16 cellular contexts compared by ENCODE assay signal in genomic region chr1:197557302-197557701, GRCh38.
DNase-seq lines count a peak whose midpoint lies in the region; ATAC-seq and TF ChIP-seq lines count a peak whose summit lies in the region.
"Had no signal": no experiment of that assay in that cellular context is flagged by ENCODE, and none has a peak within 500 bp of the region (broad histone marks: within the 10 kb centered on the region; RNA-seq: fewer than 3 reads in every experiment).

No MANE protein-coding gene starts in this region.

- CTCF ChIA-PET in MCF 10A (lab: Yijun Ruan, JAX), result interaction anchor here (0.7 kb wide), 1 partner anchor 365 kb away, joined by 3 read pairs; no protein-coding TSS in a partner anchor

- TF ChIP-seq POLR2A in breast epithelium (IDR thresholded peaks at IDR 0.05), result no peak

- H3K27me3 ChIP-seq in breast epithelium, result no peaks in the 10 kb centered on the region
- H3K27me3 ChIP-seq: SJSA1 had no signal

- intact Hi-C loops in MCF 10A (cut with micrococcal nuclease) (no loop called here), breast epithelium (cut with DNase I; ENCODE audit: low total_unique reads) (no loop called here)

- peak; percentile 29 for DNase-seq in MCF 10A (ENCODE audit: unreplicated experiment)
- no peak for DNase-seq in breast epithelium (ENCODE audit: low spot score in 2 of 2)
- DNase-seq in foreskin fibroblast, result peak; percentile 5 to 27
- no peak for DNase-seq in NOMO-1 treated with DMSO at 0.1 percent for 48 hours (lab: John Stamatoyannopoulos, UW; ENCODE audit: unreplicated experiment)
- DNase-seq: DMS 273 treated with DMSO at 0.1 percent for 48 hours, immature natural killer cell, midbrain, NCI-H1105 treated with DMSO at 0.1 percent for 48 hours, NCI-H526, nucleus accumbens had no signal

- H3K9me3 ChIP-seq in breast epithelium, result no peaks in the 10 kb centered on the region
- H3K9me3 ChIP-seq: SJSA1 had no signal

- BruUV-seq in MCF 10A (replicated peaks; lab: Mats Ljungman, UMichigan), result no TSS peak

- no peak overlapping the region for H3K27ac ChIP-seq in breast epithelium
- H3K27ac ChIP-seq: SJSA1 had no signal

- ATAC-seq in HG02840 (IDR thresholded peaks at IDR 0.05; ENCODE audit: low FRiP score, unreplicated experiment), result no peak
- no peak for ATAC-seq in HG03342 (IDR thresholded peaks at IDR 0.05; ENCODE audit: unreplicated experiment)
- no peak for ATAC-seq in HG03457 (IDR thresholded peaks at IDR 0.05; ENCODE audit: unreplicated experiment)

- no peaks in the 10 kb centered on the region for H3K9me3 Mint-ChIP-seq in MCF 10A (ENCODE audit: unreplicated experiment)
- H3K9me3 Mint-ChIP-seq: activated naive CD4-positive, alpha-beta T cell treated with anti-CD3 and anti-CD28 coated beads, Interleukin-2, amount 50 U/mL, for 24 hours; immature natural killer cell had no signal

- TF ChIP-seq CTCF in MCF 10A (IDR thresholded peaks at IDR 0.05; ENCODE audit: unreplicated experiment) (no peak), breast epithelium (IDR thresholded peaks at IDR 0.05) (no peak), WI38 (IDR thresholded peaks at IDR 0.05; ENCODE audit: low read depth, low read length) (no peak), foreskin fibroblast (IDR thresholded peaks at IDR 0.05; ENCODE audit: low read depth, low read length) (no peak)

- POLR2A ChIA-PET in MCF 10A (lab: Yijun Ruan, JAX), result interaction anchor here (0.7 to 1.0 kb wide), 3 partner anchors 7 to 21 kb away, joined by 3 to 4 read pairs (median 3); no protein-coding TSS in a partner anchor

- H3K36me3 Mint-ChIP-seq in MCF 10A (ENCODE audit: insufficient read depth, unreplicated experiment), result no peaks in the 10 kb centered on the region
- H3K36me3 Mint-ChIP-seq: immature natural killer cell had no signal

- H3K27ac Mint-ChIP-seq in MCF 10A (ENCODE audit: low read depth, unreplicated experiment), result no peak overlapping the region
- H3K27ac Mint-ChIP-seq: activated naive CD4-positive, alpha-beta T cell treated with anti-CD3 and anti-CD28 coated beads, Interleukin-2, amount 50 U/mL, for 24 hours had no signal

- no peaks in the 10 kb centered on the region for H3K36me3 ChIP-seq in breast epithelium
- H3K36me3 ChIP-seq: SJSA1 had no signal

- no peaks in the 10 kb centered on the region for H3K27me3 Mint-ChIP-seq in MCF 10A (ENCODE audit: insufficient read depth, unreplicated experiment)
- H3K27me3 Mint-ChIP-seq: activated naive CD4-positive, alpha-beta T cell treated with anti-CD3 and anti-CD28 coated beads, Interleukin-2, amount 50 U/mL, for 24 hours had no signal

- H3K4me1 Mint-ChIP-seq in MCF 10A (ENCODE audit: insufficient read depth, unreplicated experiment), result peaks cover 4% of the 10 kb centered on the region
- H3K4me1 Mint-ChIP-seq: activated naive CD4-positive, alpha-beta T cell treated with anti-CD3 and anti-CD28 coated beads, Interleukin-2, amount 50 U/mL, for 24 hours had no signal

- H3K4me1 ChIP-seq in breast epithelium, result no peaks in the 10 kb centered on the region
- H3K4me1 ChIP-seq: SJSA1 had no signal

- H3K4me3 ChIP-seq in breast epithelium (no peak overlapping the region), WI38 (ENCODE audit: low read depth, low read length) (0 out of 2 replicates have a peak overlapping the region, but pooled peaks have one; percentile 3), foreskin fibroblast (ENCODE audit: low read depth in 1 of 2, low read length in 2 of 2) (no peak overlapping the region)
- H3K4me3 ChIP-seq: SJSA1 had no signal

- no peak overlapping the region for H3K4me3 Mint-ChIP-seq in MCF 10A (ENCODE audit: unreplicated experiment)
- H3K4me3 Mint-ChIP-seq: activated naive CD4-positive, alpha-beta T cell treated with anti-CD3 and anti-CD28 coated beads, Interleukin-2, amount 50 U/mL, for 24 hours; immature natural killer cell had no signal

Comparison
In these comparisons a context has a peak if more than half of its experiments do, and no peak if none do; other contexts are left out.
1. DNase-seq: peak in MCF 10A (single experiment) and foreskin fibroblast (2 of 2); none in breast epithelium (0 of 2) and NOMO-1 treated with DMSO at 0.1 percent for 48 hours (single experiment).